1 cellular context compared by ENCODE assay signal in the genomic region with DNA sequence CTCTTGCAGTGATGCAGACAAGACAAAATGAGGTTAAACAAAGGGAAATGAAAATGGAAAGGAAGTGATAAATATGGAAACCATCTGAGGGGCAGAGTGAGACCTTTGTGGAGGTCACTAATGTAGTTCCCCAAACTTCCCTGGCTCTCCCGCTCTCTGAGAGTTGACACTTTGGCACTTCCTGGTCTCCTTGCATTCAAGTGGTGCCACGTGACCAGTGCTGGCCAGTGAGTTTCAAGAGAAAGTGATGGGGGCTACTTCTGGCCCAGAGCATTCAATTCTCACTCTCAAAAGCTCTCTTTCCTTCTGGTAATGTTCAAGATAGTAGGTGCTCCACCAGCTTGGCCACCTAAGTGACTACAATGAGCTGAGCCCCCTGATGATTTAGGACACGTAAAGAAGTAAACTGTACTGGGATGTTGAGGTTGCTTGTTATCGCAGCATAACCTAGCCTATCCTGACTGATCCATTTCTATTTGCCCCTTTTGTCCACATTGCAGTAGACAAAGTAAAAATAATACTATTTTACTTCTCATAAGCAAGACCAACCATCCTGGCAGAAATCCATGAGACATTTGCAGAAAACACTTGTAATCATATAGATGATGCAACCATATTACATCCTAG.
TF ChIP-seq lines count a peak whose summit lies in the region.

No MANE protein-coding gene starts in this region.

TF ChIP-seq in IMR-90, 13 proteins besides CTCF, POLR2A, EP300 and RAD21 (continued from another document):
- TF ChIP-seq, protein P1, sequence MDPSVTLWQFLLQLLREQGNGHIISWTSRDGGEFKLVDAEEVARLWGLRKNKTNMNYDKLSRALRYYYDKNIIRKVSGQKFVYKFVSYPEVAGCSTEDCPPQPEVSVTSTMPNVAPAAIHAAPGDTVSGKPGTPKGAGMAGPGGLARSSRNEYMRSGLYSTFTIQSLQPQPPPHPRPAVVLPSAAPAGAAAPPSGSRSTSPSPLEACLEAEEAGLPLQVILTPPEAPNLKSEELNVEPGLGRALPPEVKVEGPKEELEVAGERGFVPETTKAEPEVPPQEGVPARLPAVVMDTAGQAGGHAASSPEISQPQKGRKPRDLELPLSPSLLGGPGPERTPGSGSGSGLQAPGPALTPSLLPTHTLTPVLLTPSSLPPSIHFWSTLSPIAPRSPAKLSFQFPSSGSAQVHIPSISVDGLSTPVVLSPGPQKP (IDR thresholded peaks at IDR 0.05; ENCODE audit: borderline replicate concordance, low read depth, low read length), result no peak
- TF ChIP-seq NFE2L2 (IDR thresholded peaks at IDR 0.05; ENCODE audit: low read depth, low read length) (no peak), RCOR1 (IDR thresholded peaks at IDR 0.05; ENCODE audit: insufficient replicate concordance, low read length) (no peak)
